36 cellular contexts compared by ENCODE assay signal in genomic region chr7:123157606-123158005, GRCh38. TPM values are rescaled to one million over a fixed set of nuclear protein-coding genes. Genes with fewer than 3 reads are reported as not detected.
"Had no signal": no experiment of that assay in that cellular context is flagged by ENCODE, and none has a peak within 500 bp of the region (broad histone marks: within the 10 kb centered on the region; RNA-seq: fewer than 3 reads in every experiment).

No MANE protein-coding gene starts in this region.

- H3K27me3 ChIP-seq: adrenal gland, ascending aorta, body of pancreas, brain microvascular endothelial cell, breast epithelium, cardiac muscle cell had no signal

- ATAC-seq: activated naive CD4-positive, alpha-beta T cell treated with anti-CD3 and anti-CD28 coated beads, Interleukin-2, amount 50 U/mL, for 72 hours; activated naive CD8-positive, alpha-beta T cell treated with anti-CD3 and anti-CD28 coated beads, Interleukin-2, amount 50 U/mL, for 24 hours; activated T-cell treated with anti-CD3 and anti-CD28 coated beads, Interleukin-2, amount 50 U/mL, for 4 hours; activated T-cell treated with anti-CD3 and anti-CD28 coated beads, Interleukin-2, amount 50 U/mL, for 72 hours; activated T-helper 17 cell treated with anti-CD3 and anti-CD28 coated beads, Interleukin-2, amount 50 U/mL, for 72 hours; body of pancreas had no signal

- H3K27ac ChIP-seq: adrenal gland, ascending aorta, body of pancreas, brain microvascular endothelial cell, breast epithelium, cardiac muscle cell had no signal

- H3K36me3 ChIP-seq: adrenal gland, ascending aorta, brain microvascular endothelial cell, breast epithelium, cardiac muscle cell had no signal

- H3K4me3 ChIP-seq: adrenal gland, ascending aorta, body of pancreas, breast epithelium, cardiac muscle cell had no signal

- H3K4me1 ChIP-seq: adrenal gland, ascending aorta, body of pancreas, breast epithelium had no signal

- H3K9me3 ChIP-seq: adrenal gland, ascending aorta, body of pancreas, breast epithelium had no signal

- DNase-seq: activated effector memory CD4-positive, alpha-beta T cell treated with anti-CD3 and anti-CD28 coated beads, Interleukin-2, amount 50 U/mL, for 16 hours; activated effector memory CD4-positive, alpha-beta T cell treated with Interleukin-2 at 50 U/mL for 16 hours; activated gamma-delta T cell; activated gamma-delta T cell treated with Interleukin-2 at 50 U/mL for 16 hours; activated naive CD4-positive, alpha-beta T cell; activated naive CD4-positive, alpha-beta T cell treated with anti-CD3 and anti-CD28 coated beads for 36 hours; activated naive CD4-positive, alpha-beta T cell treated with anti-CD3 and anti-CD28 coated beads, Interleukin-2, amount 10 ng/mL, durations not matched to agents 7 days and 5 days; activated naive CD4-positive, alpha-beta T cell treated with anti-CD3 and anti-CD28 coated beads, Interleukin-2, amount 50 U/mL, for 16 hours; activated naive CD4-positive, alpha-beta T cell treated with Interleukin-2 at 50 U/mL for 16 hours; activated naive CD8-positive, alpha-beta T cell treated with anti-CD3 and anti-CD28 coated beads for 36 hours; activated naive CD8-positive, alpha-beta T cell treated with anti-CD3 and anti-CD28 coated beads, Interleukin-2, amount 10 ng/mL, durations not matched to agents 7 days and 5 days; activated naive CD8-positive, alpha-beta T cell treated with anti-CD3 and anti-CD28 coated beads, Interleukin-2, amount 50 U/mL, for 24 hours; activated T-cell treated with anti-CD3 and anti-CD28 coated beads, Interleukin-2, amount 50 U/mL, for 24 hours; activated T-cell treated with anti-CD3 and anti-CD28 coated beads, Interleukin-2, amount 50 U/mL, for 4 hours; activated T-cell treated with anti-CD3 and anti-CD28 coated beads, Interleukin-2, amount 50 U/mL, for 48 hours; activated T-cell treated with anti-CD3 and anti-CD28 coated beads, Interleukin-2, amount 50 U/mL, for 72 hours; adrenal gland; amniotic stem cell; amygdala; anterior cingulate cortex; aorta; body of pancreas; brain microvascular endothelial cell; caudate nucleus; central memory CD4-positive, alpha-beta T cell; cerebellar nuclear complex had no signal

RNA-seq across cellular contexts. Expression of gene SLC13A1, which starts 42.2 kb away (rescaled TPM):
- total RNA-seq: activated naive CD4-positive, alpha-beta T cell treated with anti-CD3 and anti-CD28 coated beads for 36 hours; activated naive CD4-positive, alpha-beta T cell treated with anti-CD3 and anti-CD28 coated beads, Interleukin-2, amount 50 U/mL, for 72 hours; activated naive CD8-positive, alpha-beta T cell treated with anti-CD3 and anti-CD28 coated beads for 36 hours; activated naive CD8-positive, alpha-beta T cell treated with anti-CD3 and anti-CD28 coated beads, Interleukin-2, amount 10 ng/mL, durations not matched to agents 7 days and 5 days; activated T-cell treated with anti-CD3 and anti-CD28 coated beads, Interleukin-2, amount 50 U/mL, for 4 hours; activated T-cell treated with anti-CD3 and anti-CD28 coated beads, Interleukin-2, amount 50 U/mL, for 72 hours; activated T-helper 17 cell treated with anti-CD3 and anti-CD28 coated beads, Interleukin-2, amount 50 U/mL, for 72 hours; activated T-helper 2 cell treated with anti-CD3 and anti-CD28 coated beads, Interferon-gamma antibody, Interleukin-2, Interleukin-4, amounts not matched to agents 10 μg/mL and 5 μg/mL and 100 μg/mL, durations not matched to agents 14 hours and 24 hours and 36 hours; adrenal gland; aorta; ascending aorta; astrocyte; breast epithelium; bronchial epithelial cell; cardiac muscle cell; cardiac septum; chondrocyte had no signal
